Comparison of ENCODE assay signal across 24 cellular contexts in genomic region chr6:128400875-128401274, GRCh38.
DNase-seq lines count a peak whose midpoint lies in the region; ATAC-seq, FAIRE-seq and TF ChIP-seq lines count a peak whose summit lies in the region.
"Had no signal": no experiment of that assay in that cellular context is flagged by ENCODE, and none has a peak within 500 bp of the region (broad histone marks: within the 10 kb centered on the region; RNA-seq: fewer than 3 reads in every experiment).

No MANE protein-coding gene starts in this region.

- TF ChIP-seq CTCF in AG10803 (conservative IDR thresholded peaks at IDR 0.05; ENCODE audit: low read length), result no peak
- no peak for TF ChIP-seq CTCF in HEK293 (tag by site-specific recombination; IDR thresholded peaks at IDR 0.05)
- no peak for TF ChIP-seq CTCF in keratinocyte (optimal IDR thresholded peaks at IDR 0.05 in 1 of 3, IDR thresholded peaks at IDR 0.05 in 1 of 3, conservative IDR thresholded peaks at IDR 0.05 in 1 of 3; ENCODE audit: extremely low read depth in 1 of 3, insufficient read depth in 2 of 3, low read length in 3 of 3)

- dilution Hi-C loops in keratinocyte (cut with MboI; ENCODE audit: extremely low pct_ligation_motif_present, low sequenced_read_pairs), result no loop called here

- H3K27ac ChIP-seq in HEK293 (ENCODE audit: extremely low read depth, low read depth, low read length) (no peak overlapping the region), keratinocyte (ENCODE audit: control insufficient read depth, insufficient read depth, low read length) (no peak overlapping the region)
- H3K27ac ChIP-seq: BLaER1, PC-9, RWPE1 had no signal

- H3K9ac ChIP-seq in keratinocyte (ENCODE audit: control insufficient read depth, extremely low read depth, insufficient read depth, low read length), result no peak overlapping the region
- H3K9ac ChIP-seq: BLaER1 had no signal

- no peak overlapping the region for H3K4me2 ChIP-seq in keratinocyte (ENCODE audit: control insufficient read depth, extremely low read depth, insufficient read depth, low read depth, low read length)
- H3K4me2 ChIP-seq: BLaER1, PC-9 had no signal

- no peaks in the 10 kb centered on the region for H3K27me3 ChIP-seq in keratinocyte (ENCODE audit: control insufficient read depth, extremely low read depth, insufficient read depth, low read length)
- H3K27me3 ChIP-seq: BLaER1, MG63 had no signal

- peak; percentile 16 for DNase-seq in AG10803 (ENCODE audit: low read depth)
- DNase-seq in NCI-H69 (lab: John Stamatoyannopoulos, UW), result peak; percentile 57
- no peak for DNase-seq in keratinocyte (ENCODE audit: low read depth, low spot score)
- no peak for DNase-seq in GM19240 (ENCODE audit: insufficient read length, low spot score)
- no peak for DNase-seq in activated naive CD4-positive, alpha-beta T cell (lab: John Stamatoyannopoulos, UW)
- DNase-seq in H54 (ENCODE audit: insufficient read length, low spot score), result no peak
- DNase-seq: CD4-positive, CD25-positive, alpha-beta regulatory T cell; DMS153; GOT3; HCEC 1CT; KBM-7; MG63; NCI-H1105 treated with DMSO at 0.1 percent for 48 hours; NCI-H146; NCI-H1930; NCI-H2107; PC-9; SHP77; T-cell had no signal

- peaks cover 3% of the 10 kb centered on the region for H4K20me1 ChIP-seq in keratinocyte (ENCODE audit: control insufficient read depth, extremely low read depth, insufficient read depth, low read length)
- H4K20me1 ChIP-seq: BLaER1 had no signal

- H3K4me3 ChIP-seq in AG10803 (ENCODE audit: low read length) (no peak overlapping the region), HEK293 (ENCODE audit: low read depth, low read length) (no peak overlapping the region), keratinocyte (ENCODE audit: control insufficient read depth in 2 of 3, extremely low read depth in 1 of 3, insufficient read depth in 2 of 3, low read depth in 1 of 3, low read length in 3 of 3) (no peak overlapping the region)
- H3K4me3 ChIP-seq: BLaER1, MG63, PC-9 had no signal

- H2AFZ ChIP-seq in keratinocyte (ENCODE audit: control insufficient read depth, low read length), result no peak overlapping the region
- H2AFZ ChIP-seq: PC-9 had no signal

- CTCF ChIA-PET in HEK293 (lab: Yijun Ruan, JAX), result interaction anchor here (1.4 to 1.8 kb wide), 2 partner anchors 24 to 116 kb away, joined by 3 to 4 read pairs; no protein-coding TSS in a partner anchor

- H3K36me3 ChIP-seq in HEK293 (ENCODE audit: control insufficient read depth in 2 of 2, insufficient read depth in 1 of 2, low read length in 2 of 2), result no peaks in the 10 kb centered on the region
- peaks cover 0 to 3% of the 10 kb centered on the region in 2 experiments for H3K36me3 ChIP-seq in keratinocyte (ENCODE audit: control insufficient read depth in 2 of 2, extremely low read depth in 1 of 2, insufficient read depth in 2 of 2, low read length in 2 of 2)
- H3K36me3 ChIP-seq: MG63 had no signal

- peak; percentile 48 for FAIRE-seq in keratinocyte (lab: Jason Lieb, UNC)
- no peak for FAIRE-seq in H54 (lab: Jason Lieb, UNC)
- FAIRE-seq: HTR-8/SVneo had no signal

- peaks cover 74% of the 10 kb centered on the region for H3K79me2 ChIP-seq in keratinocyte (ENCODE audit: control insufficient read depth, insufficient read depth, low read length)

- 0 out of 2 replicates have a peak, but pooled peaks cover 3% of the 10 kb centered on the region for H3K4me1 ChIP-seq in HEK293 (ENCODE audit: control insufficient read depth, insufficient read depth, low read length)
- peaks cover 16% of the 10 kb centered on the region for H3K4me1 ChIP-seq in keratinocyte (ENCODE audit: control insufficient read depth, extremely low read depth, insufficient read depth, low read length)
- H3K4me1 ChIP-seq: BLaER1 had no signal

- ATAC-seq in HG03439 (IDR thresholded peaks at IDR 0.05; ENCODE audit: unreplicated experiment), result no peak
- ATAC-seq: T-cell had no signal

- TF ChIP-seq POLR2A in H54 (IDR thresholded peaks at IDR 0.05; ENCODE audit: low read depth, low read length), result no peak

- POLR2A ChIA-PET in HEK293 (lab: Yijun Ruan, JAX), result interaction anchor here (0.6 kb wide), 1 partner anchor 119 kb away, joined by 3 read pairs; the partner anchor contains the start of gene PTPRK

- H3K9me3 ChIP-seq in HEK293 (ENCODE audit: control insufficient read depth, insufficient read depth, low read depth, low read length) (no peaks in the 10 kb centered on the region), keratinocyte (ENCODE audit: control insufficient read depth, low read depth, low read length) (no peaks in the 10 kb centered on the region)
- H3K9me3 ChIP-seq: BLaER1, MG63 had no signal

- H3K9me1 ChIP-seq in keratinocyte (ENCODE audit: control insufficient read depth, extremely low read depth, insufficient read depth, low read length), result no peaks in the 10 kb centered on the region

TF ChIP-seq in HEK293, 187 proteins besides CTCF, POLR2A, EP300 and RAD21:
- TF ChIP-seq PRDM6 (tag by site-specific recombination; IDR thresholded peaks at IDR 0.05) (0 out of 2 replicates have a peak, but pooled peaks have one; percentile 15), GLIS1 (tag by site-specific recombination; IDR thresholded peaks at IDR 0.05) (no peak), GLI4 (tag by site-specific recombination; IDR thresholded peaks at IDR 0.05) (no peak)

Comparison
In these comparisons a context has a peak if more than half of its experiments do, and no peak if none do; other contexts are left out.
1. DNase-seq: peak in AG10803 (single experiment) and NCI-H69 (single experiment); none in keratinocyte (single experiment), GM19240 (single experiment), activated naive CD4-positive, alpha-beta T cell (0 of 4) and H54 (single experiment).